Comparison of ENCODE assay signal across 9 cellular contexts in the genomic region with DNA sequence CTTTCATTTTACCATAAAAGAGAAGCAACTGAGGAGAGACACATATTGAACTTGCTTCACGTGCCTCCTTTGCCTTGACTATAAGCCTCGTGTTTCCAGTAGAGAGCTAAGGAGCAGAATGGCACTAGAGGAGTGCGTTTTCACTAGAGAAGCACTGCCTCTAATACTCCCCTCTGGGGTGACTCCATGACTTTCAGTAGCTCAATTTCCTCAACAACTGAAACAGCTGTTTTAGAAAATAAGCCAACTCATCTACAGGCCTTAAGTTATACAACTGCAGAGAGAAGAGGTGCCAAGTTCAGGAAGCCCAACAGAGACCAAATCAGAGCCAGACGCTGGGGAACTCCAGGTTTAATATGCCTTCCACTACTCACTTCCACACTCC. TPM values are rescaled to one million over a fixed set of nuclear protein-coding genes. Genes with fewer than 3 reads are reported as not detected.
DNase-seq lines count a peak whose midpoint lies in the region; ATAC-seq and TF ChIP-seq lines count a peak whose summit lies in the region.
"Had no signal": no experiment of that assay in that cellular context is flagged by ENCODE, and none has a peak within 500 bp of the region (broad histone marks: within the 10 kb centered on the region; RNA-seq: fewer than 3 reads in every experiment).

No MANE protein-coding gene starts in this region.

- H2BK5ac ChIP-seq in H9 (ENCODE audit: insufficient read length, low read length): no peak overlapping the region

- TF ChIP-seq CTCF in 22Rv1 (IDR thresholded peaks at IDR 0.05) (no peak), H9 (conservative IDR thresholded peaks at IDR 0.05) (no peak), hepatocyte (IDR thresholded peaks at IDR 0.05; ENCODE audit: poor library complexity) (no peak), smooth muscle cell (IDR thresholded peaks at IDR 0.05; ENCODE audit: borderline replicate concordance, insufficient read depth, poor library complexity, severe bottlenecking) (no peak)
- no peak for TF ChIP-seq CTCF in activated CD8-positive, alpha-beta T cell treated with anti-CD3 and anti-CD28 coated beads for 36 hours (IDR thresholded peaks at IDR 0.05)

- H3F3A ChIP-seq in smooth muscle cell (ENCODE audit: low read depth): peaks cover 17% of the 10 kb centered on the region

- H3K4me2 ChIP-seq in H9 (ENCODE audit: insufficient read depth, insufficient read length, low read length) (peak overlapping the region; percentile 94), hepatocyte (peak overlapping the region; percentile 87), smooth muscle cell (peak overlapping the region; percentile 96)

- no peaks in the 10 kb centered on the region for H3K9me3 ChIP-seq in H9 (ENCODE audit: control insufficient read depth, low read depth, low read length)
- H3K9me3 ChIP-seq in hepatocyte (ENCODE audit: low read depth): no peaks in the 10 kb centered on the region
- no peaks in the 10 kb centered on the region for H3K9me3 ChIP-seq in smooth muscle cell (replicated peaks; ENCODE audit: low read depth)
- H3K9me3 ChIP-seq: mucosa of descending colon had no signal

- H4K20me1 ChIP-seq in H9 (ENCODE audit: control insufficient read depth, insufficient read depth, insufficient read length): no peaks in the 10 kb centered on the region
- peaks cover 51% of the 10 kb centered on the region for H4K20me1 ChIP-seq in hepatocyte (ENCODE audit: insufficient read depth, poor library complexity, severe bottlenecking)
- H4K20me1 ChIP-seq in smooth muscle cell (ENCODE audit: low read depth): peaks cover 62% of the 10 kb centered on the region

- POLR2A ChIA-PET in activated CD8-positive, alpha-beta T cell treated with anti-CD3 and anti-CD28 coated beads for 36 hours (lab: Charles Lee): interaction anchor here (0.9 to 3.0 kb wide), 5 partner anchors 8 to 361 kb away, joined by 3 to 15 read pairs (median 4); a partner anchor contains a TSS

- intact Hi-C loops in activated CD8-positive, alpha-beta T cell treated with anti-CD3 and anti-CD28 coated beads for 36 hours (cut with micrococcal nuclease): loop anchor here (10.0 kb wide), 1 partner anchor 347 kb away; no protein-coding TSS in a partner anchor

- peak overlapping the region; percentile 73 for H3K4me3 ChIP-seq in hepatocyte
- peak overlapping the region; percentile 76 for H3K4me3 ChIP-seq in smooth muscle cell

- peak overlapping the region; percentile 98; the same call in 1 of the 2 replicates for H3K27ac ChIP-seq in 22Rv1
- no peak overlapping the region for H3K27ac ChIP-seq in H9 (ENCODE audit: insufficient read length, low read depth, low read length)
- peak overlapping the region; percentile 99 for H3K27ac ChIP-seq in hepatocyte
- H3K27ac ChIP-seq in smooth muscle cell (ENCODE audit: low read depth): peak overlapping the region; percentile 67

- CTCF ChIA-PET in activated CD8-positive, alpha-beta T cell treated with anti-CD3 and anti-CD28 coated beads for 36 hours (lab: Charles Lee): interaction anchor here (1.0 to 1.9 kb wide), 3 partner anchors 10 to 65 kb away, joined by 3 to 8 read pairs (median 5); no protein-coding TSS in a partner anchor

- no peaks in the 10 kb centered on the region for H3K9me2 ChIP-seq in hepatocyte (replicated peaks; ENCODE audit: insufficient read depth)

- H3K4me3 Mint-ChIP-seq in H9: peak overlapping the region; percentile 91 to 98
- H3K4me3 Mint-ChIP-seq in activated CD8-positive, alpha-beta T cell treated with anti-CD3 and anti-CD28 coated beads for 36 hours: peak overlapping the region; percentile 87

- no peak overlapping the region for H2BK12ac ChIP-seq in H9 (ENCODE audit: insufficient read length, low read depth, low read length)

- H3K79me2 ChIP-seq in H9 (ENCODE audit: insufficient read depth, low read length): peaks cover 48% of the 10 kb centered on the region; the same call in 1 of the 2 replicates
- H3K79me2 ChIP-seq in hepatocyte: peaks cover 65% of the 10 kb centered on the region
- peaks cover 65% of the 10 kb centered on the region for H3K79me2 ChIP-seq in smooth muscle cell (ENCODE audit: low read depth)

- H3K9ac ChIP-seq in H9 (ENCODE audit: extremely low read depth, insufficient read length, low read length) (peak overlapping the region; percentile 94), smooth muscle cell (ENCODE audit: low read depth) (peak overlapping the region; percentile 69)

- no peak overlapping the region for H3K23ac ChIP-seq in H9 (ENCODE audit: insufficient read length, low read depth, low read length)

- H3T11ph ChIP-seq in H9 (ENCODE audit: low read length): no peak overlapping the region

- no peak overlapping the region for H3K56ac ChIP-seq in H9 (ENCODE audit: insufficient read length, low read depth, low read length)

- H2AK5ac ChIP-seq in H9 (ENCODE audit: insufficient read length, low read length): no peak overlapping the region

- H4K5ac ChIP-seq in H9 (ENCODE audit: insufficient read length, low read depth, low read length): no peak overlapping the region

- peaks cover 0 to 2% (median 0%) of the 10 kb centered on the region in 3 experiments; a peak in 2 of 7 replicates for H3K36me3 Mint-ChIP-seq in H9 (ENCODE audit: insufficient read depth in 1 of 3, low read depth in 3 of 3)
- peaks cover 8% of the 10 kb centered on the region for H3K36me3 Mint-ChIP-seq in activated CD8-positive, alpha-beta T cell treated with anti-CD3 and anti-CD28 coated beads for 36 hours (ENCODE audit: low read depth)

- no peak overlapping the region for H2BK15ac ChIP-seq in H9 (ENCODE audit: low read depth, low read length)

- H3K23me2 ChIP-seq in H9 (ENCODE audit: insufficient read length, low read depth, low read length, poor library complexity, severe bottlenecking): peaks cover 19% of the 10 kb centered on the region

- DNase-seq in H9 (no peak), hepatocyte (ENCODE audit: low spot score) (peak; percentile 14), smooth muscle cell (lab: John Stamatoyannopoulos, UW; ENCODE audit: unreplicated experiment) (no peak), NCI-H2029 (lab: John Stamatoyannopoulos, UW) (no peak)
- peak; percentile 17 for DNase-seq in activated CD8-positive, alpha-beta T cell treated with anti-CD3 and anti-CD28 coated beads for 36 hours

- H3K27me3 ChIP-seq in H9 (ENCODE audit: insufficient read depth, low read length) (no peaks in the 10 kb centered on the region), hepatocyte (no peaks in the 10 kb centered on the region), smooth muscle cell (ENCODE audit: low read depth) (no peaks in the 10 kb centered on the region)

- H3K36me3 ChIP-seq in hepatocyte (replicated peaks; ENCODE audit: insufficient read depth, low read depth) (no peaks in the 10 kb centered on the region), smooth muscle cell (ENCODE audit: low read depth) (no peaks in the 10 kb centered on the region)

- H3K27ac Mint-ChIP-seq in H9: peak overlapping the region in 2 of 3 experiments; percentile 73 to 81; a peak in 6 of 7 replicates
- H3K27ac Mint-ChIP-seq in activated CD8-positive, alpha-beta T cell treated with anti-CD3 and anti-CD28 coated beads for 36 hours: peak overlapping the region; percentile 82

- H3K27me3 Mint-ChIP-seq in H9 (ENCODE audit: low read depth): no peaks in the 10 kb centered on the region; the same call in 1 of the 2 replicates
- no peaks in the 10 kb centered on the region for H3K27me3 Mint-ChIP-seq in activated CD8-positive, alpha-beta T cell treated with anti-CD3 and anti-CD28 coated beads for 36 hours

- ATAC-seq in activated CD8-positive, alpha-beta T cell treated with anti-CD3 and anti-CD28 coated beads for 36 hours: no peak
- ATAC-seq in HG03520 (IDR thresholded peaks at IDR 0.05; ENCODE audit: unreplicated experiment): no peak
- ATAC-seq in HG03280 (IDR thresholded peaks at IDR 0.05; ENCODE audit: unreplicated experiment): no peak
- ATAC-seq: mucosa of descending colon had no signal

- no peak overlapping the region for H3K18ac ChIP-seq in H9 (ENCODE audit: insufficient read length, low read depth, low read length)

- H2AFZ ChIP-seq in H9 (ENCODE audit: low read length): no peak overlapping the region
- H2AFZ ChIP-seq in hepatocyte: no peak overlapping the region
- no peak overlapping the region for H2AFZ ChIP-seq in smooth muscle cell (ENCODE audit: low read depth)

- H4K8ac ChIP-seq in H9 (replicated peaks; ENCODE audit: insufficient read length, low read depth, low read length): no peak overlapping the region

- H3K14ac ChIP-seq in H9 (ENCODE audit: insufficient read depth, low read length): no peak overlapping the region

- no CpG with 5 or more reads among the region's 4 CpGs for WGBS in H9 (ENCODE audit: extremely low coverage, insufficient read length, low lambda C conversion rate)
- WGBS in hepatocyte (ENCODE audit: low lambda C conversion rate, missing lambda C conversion rate): 5% methylated on average over 4 of the region's 4 CpGs
- 2% methylated on average over 4 of the region's 4 CpGs for WGBS in smooth muscle cell (ENCODE audit: low lambda C conversion rate)

- H4K91ac ChIP-seq in H9 (ENCODE audit: insufficient read length, low read depth, low read length): no peak overlapping the region

- H3K79me1 ChIP-seq in H9 (ENCODE audit: insufficient read depth, low read depth, low read length, poor library complexity, severe bottlenecking): no peaks in the 10 kb centered on the region

- no peak overlapping the region for H2BK120ac ChIP-seq in H9 (ENCODE audit: low read depth, low read length, poor library complexity, severe bottlenecking)

- no peak overlapping the region for H2BK20ac ChIP-seq in H9 (ENCODE audit: low read depth, low read length, poor library complexity, severe bottlenecking)

- H3K4ac ChIP-seq in H9 (ENCODE audit: low read depth, low read length): no peak overlapping the region

- H3K9me3 Mint-ChIP-seq in H9: peaks cover 2% of the 10 kb centered on the region in 2 experiments; a peak in 2 of 5 replicates
- H3K9me3 Mint-ChIP-seq in activated CD8-positive, alpha-beta T cell treated with anti-CD3 and anti-CD28 coated beads for 36 hours: no peaks in the 10 kb centered on the region

- H3K4me1 Mint-ChIP-seq in H9: peaks cover 34 to 46% of the 10 kb centered on the region in 2 experiments
- H3K4me1 Mint-ChIP-seq in activated CD8-positive, alpha-beta T cell treated with anti-CD3 and anti-CD28 coated beads for 36 hours (ENCODE audit: low read depth): peaks cover 45% of the 10 kb centered on the region

- H3K4me1 ChIP-seq in H9 (ENCODE audit: insufficient read depth, low read length) (peaks cover 9% of the 10 kb centered on the region; the same call in 1 of the 2 replicates), hepatocyte (ENCODE audit: insufficient read depth) (peaks cover 6% of the 10 kb centered on the region), smooth muscle cell (ENCODE audit: low read depth) (peaks cover 30% of the 10 kb centered on the region)

RNA-seq across cellular contexts. Expression of a gene that starts 1.9 kb away (rescaled TPM):
- total RNA-seq in H9 (2021): 101 and 103 TPM in 2 replicates
- 10 to 100 TPM; 51.2 to 56.2 TPM for total RNA-seq in activated CD8-positive, alpha-beta T cell treated with anti-CD3 and anti-CD28 coated beads for 36 hours
- total RNA-seq in hepatocyte: 47.8 and 50.3 TPM in 2 replicates
- 32.7 and 33.5 TPM in 2 replicates for polyA plus RNA-seq in hepatocyte
- total RNA-seq in smooth muscle cell: 50.9 and 69.6 TPM in 2 replicates
- polyA plus RNA-seq in smooth muscle cell: 18.4 and 22.1 TPM in 2 replicates

Comparison
In these comparisons a context has a peak if more than half of its experiments do, and no peak if none do; other contexts are left out.
1. DNase-seq: peak in activated CD8-positive, alpha-beta T cell treated with anti-CD3 and anti-CD28 coated beads for 36 hours (single experiment) and hepatocyte (single experiment); none in H9 (single experiment), smooth muscle cell (single experiment) and NCI-H2029 (single experiment).
2. Peak in every context shown above with its lines, with median percentiles within 50 percentile points of each other: H3K4me2 ChIP-seq.